8 cellular contexts compared by ENCODE assay signal in genomic region chr16:67017810-67018488, GRCh38. TPM values are rescaled to one million over a fixed set of nuclear protein-coding genes. Genes with fewer than 3 reads are reported as not detected.
A peak's percentile ranks its signal among the peaks of the same experiment; 100 is the strongest.
DNase-seq lines count a peak whose midpoint lies in the region; ATAC-seq and TF ChIP-seq lines count a peak whose summit lies in the region.

No MANE protein-coding gene starts in this region.

- peaks cover 19% of the 10 kb centered on the region for H3K4me1 ChIP-seq in osteoblast (ENCODE audit: insufficient read depth, low read length)

- no peaks in the 10 kb centered on the region for H3K27me3 ChIP-seq in osteoblast (ENCODE audit: insufficient read depth, low read length)

- H3K27ac Mint-ChIP-seq in type B pancreatic cell, result peak overlapping the region; percentile 64

- peak overlapping the region; percentile 60 for H2AFZ ChIP-seq in osteoblast (ENCODE audit: low read length)

- peak; percentile 69 for TF ChIP-seq CTCF in fibroblast of the aortic adventitia (IDR thresholded peaks at IDR 0.05; ENCODE audit: insufficient read depth, low read length)
- TF ChIP-seq CTCF in osteoblast (IDR thresholded peaks at IDR 0.05; ENCODE audit: extremely low read depth, low read depth, low read length), result peak; percentile 96
- TF ChIP-seq CTCF in type B pancreatic cell (conservative IDR thresholded peaks at IDR 0.05), result peak; percentile 86

- peaks cover 28% of the 10 kb centered on the region for H3K4me1 Mint-ChIP-seq in type B pancreatic cell (ENCODE audit: unreplicated experiment)

- no peaks in the 10 kb centered on the region for H3K9me3 ChIP-seq in osteoblast (ENCODE audit: low read depth, low read length)

- peak; percentile 96 for DNase-seq in ELR (ENCODE audit: low read depth)
- DNase-seq in LHCN-M2 (ENCODE audit: low read depth), result peak; percentile 92
- peak; percentile 82 for DNase-seq in activated T-cell treated with anti-CD3 and anti-CD28 coated beads, Interleukin-2, amount 50 U/mL, for 1 hour
- DNase-seq in fibroblast of the aortic adventitia (ENCODE audit: low read depth), result peak; percentile 92
- peak; percentile 98 for DNase-seq in osteoblast (ENCODE audit: insufficient read length, low spot score, missing footprints)
- DNase-seq in type B pancreatic cell (ENCODE audit: extremely low spot score, unreplicated experiment), result peak; percentile 85

- H3K4me3 ChIP-seq in fibroblast of the aortic adventitia (ENCODE audit: low read depth, low read length), result no peak overlapping the region
- no peak overlapping the region for H3K4me3 ChIP-seq in osteoblast (ENCODE audit: insufficient read depth, low read length)

- H3K27ac ChIP-seq in osteoblast (ENCODE audit: low read depth, low read length), result no peak overlapping the region

- H3K36me3 Mint-ChIP-seq in type B pancreatic cell, result no peaks in the 10 kb centered on the region

- no peaks in the 10 kb centered on the region for H3K79me2 ChIP-seq in osteoblast (ENCODE audit: insufficient read depth, low read length)

- H3K9me3 Mint-ChIP-seq in type B pancreatic cell, result no peaks in the 10 kb centered on the region

- peaks cover 21% of the 10 kb centered on the region for H3K27me3 Mint-ChIP-seq in type B pancreatic cell

- peak; percentile 65 for ATAC-seq in GM21825 (IDR thresholded peaks at IDR 0.05; ENCODE audit: unreplicated experiment)

- peak overlapping the region; percentile 49 for H3K4me3 Mint-ChIP-seq in type B pancreatic cell

- H3K36me3 ChIP-seq in osteoblast (ENCODE audit: insufficient read depth, low read length), result no peaks in the 10 kb centered on the region

- H3K4me2 ChIP-seq in osteoblast (ENCODE audit: insufficient read depth, low read length), result no peak overlapping the region

- no peaks in the 10 kb centered on the region for H4K20me1 ChIP-seq in osteoblast (ENCODE audit: insufficient read depth, low read length)

TF ChIP-seq in PFSK-1, 5 proteins besides CTCF, POLR2A, EP300 and RAD21:
- TF ChIP-seq FOXP2 (optimal IDR thresholded peaks at IDR 0.05; ENCODE audit: borderline replicate concordance, extremely low read depth, extremely low read length, insufficient read depth) (no peak), TAF1 (IDR thresholded peaks at IDR 0.05; ENCODE audit: borderline replicate concordance, insufficient read depth, low read length) (peak; percentile 29; the same call in 1 of the 2 replicates), REST (IDR thresholded peaks at IDR 0.05; ENCODE audit: insufficient read depth in 1 of 2, low read depth in 2 of 2, low read length in 2 of 2) (peak in 1 of 2 experiments; percentile 50; a peak in 2 of 4 replicates), SIN3A (IDR thresholded peaks at IDR 0.05; ENCODE audit: borderline replicate concordance, insufficient read depth, low read length) (0 out of 2 replicates have a peak, but pooled peaks have one; percentile 46), POLR2AphosphoS5 (IDR thresholded peaks at IDR 0.05; ENCODE audit: low read depth, low read length) (no peak)
TF ChIP-seq in PFSK-1: peak in this region for 3.

RNA-seq across cellular contexts. Expression of gene CBFB, which starts 11.0 kb away (rescaled TPM):
- 121 and 123 TPM in 2 replicates for total RNA-seq in LHCN-M2 (2014; rRNA removed)
- 41.4 TPM for polyA plus RNA-seq in LHCN-M2 (2012)
- polyA plus RNA-seq in PFSK-1 (2012; ENCODE audit: insufficient read length, low read depth), result 48.3 TPM
- total RNA-seq in fibroblast of the aortic adventitia (ENCODE audit: low replicate concordance), result 74.3 and 125 TPM in 2 replicates
- total RNA-seq in osteoblast, result 61.3 and 63.0 TPM in 2 replicates
- 48.8 and 77.1 TPM in 2 replicates for total RNA-seq in type B pancreatic cell (ENCODE audit: low replicate concordance)

RNA-seq across cellular contexts. Expression of gene CES4A, which starts 29.6 kb away (rescaled TPM):
- total RNA-seq in LHCN-M2 (2014; rRNA removed), result 0.06 and 0.77 TPM in 2 replicates
- 0.06 TPM for polyA plus RNA-seq in LHCN-M2 (2012)
- not detected for polyA plus RNA-seq in PFSK-1 (2012; ENCODE audit: insufficient read length, low read depth)
- total RNA-seq in fibroblast of the aortic adventitia (ENCODE audit: low replicate concordance), result 2.2 and 4.7 TPM in 2 replicates
- total RNA-seq in osteoblast, result 1.5 and 1.8 TPM in 2 replicates
- total RNA-seq in type B pancreatic cell (ENCODE audit: low replicate concordance), result 11.5 and 13.9 TPM in 2 replicates

RNA-seq across cellular contexts. Expression of gene CES3, which starts 56.9 kb away (rescaled TPM):
- total RNA-seq in LHCN-M2 (2014; rRNA removed), result 0.75 and 0.96 TPM in 2 replicates
- 0.05 TPM for polyA plus RNA-seq in LHCN-M2 (2012)
- polyA plus RNA-seq in PFSK-1 (2012; ENCODE audit: insufficient read length, low read depth), result 5.4 TPM
- 0.54 TPM in 1 of 2 replicates, not detected in the other for total RNA-seq in fibroblast of the aortic adventitia (ENCODE audit: low replicate concordance)
- 0.29 TPM in 1 of 2 replicates, not detected in the other for total RNA-seq in osteoblast
- total RNA-seq in type B pancreatic cell (ENCODE audit: low replicate concordance), result 0.48 and 1.1 TPM in 2 replicates
